In the genomic region with DNA sequence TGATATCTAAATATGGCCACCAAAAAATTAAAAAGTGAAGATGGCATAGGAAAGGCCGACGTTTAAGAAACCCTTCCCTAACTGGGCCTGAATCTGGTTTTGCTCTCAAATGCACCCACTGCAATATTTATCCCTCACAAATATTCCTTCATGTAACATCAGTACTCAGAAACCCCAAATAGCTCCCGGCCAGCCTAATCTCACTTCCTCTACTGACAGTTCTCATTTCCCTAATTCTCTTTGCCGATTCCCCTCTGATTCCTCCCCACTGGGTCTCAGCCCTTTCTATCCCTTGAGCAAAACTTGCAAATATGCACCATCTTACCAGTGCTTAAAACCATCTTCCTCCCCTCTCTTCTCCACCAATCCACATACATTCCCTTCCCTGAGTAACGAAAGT, we compare ENCODE assay signal across 18 cellular contexts. TPM values are rescaled to one million over a fixed set of nuclear protein-coding genes. Genes with fewer than 3 reads are reported as not detected.
DNase-seq lines count a peak whose midpoint lies in the region; ATAC-seq and TF ChIP-seq lines count a peak whose summit lies in the region.
"Had no signal": no experiment of that assay in that cellular context is flagged by ENCODE, and none has a peak within 500 bp of the region (broad histone marks: within the 10 kb centered on the region; RNA-seq: fewer than 3 reads in every experiment).

No MANE protein-coding gene starts in this region.

- DNase-seq in left ventricle myocardium superior, result no peak
- no peak for DNase-seq in Right ventricle myocardium superior
- DNase-seq in SIG-M5 (lab: John Stamatoyannopoulos, UW), result peak; percentile 62
- DNase-seq in UCSD-AML1 (lab: John Stamatoyannopoulos, UW; ENCODE audit: unreplicated experiment), result no peak
- no peak for DNase-seq in HFFc6
- DNase-seq in activated T-helper 2 cell treated with anti-CD3 and anti-CD28 coated beads, Interferon-gamma antibody, Interleukin-2, Interleukin-4, amounts not matched to agents 10 μg/mL and 5 μg/mL and 100 μg/mL, durations not matched to agents 14 hours and 24 hours and 36 hours (ENCODE audit: low spot score), result no peak
- DNase-seq in NCI-H2227 treated with DMSO at 0.1 percent for 48 hours (lab: John Stamatoyannopoulos, UW), result no peak
- DNase-seq: 8988T; activated CD4-positive, alpha-beta T cell treated with anti-CD3 and anti-CD28 coated beads, Interleukin-2, amount 50 U/mL, for 48 hours; activated T-cell treated with anti-CD3 and anti-CD28 coated beads, Interleukin-2, amount 50 U/mL, for 72 hours; naive thymus-derived CD8-positive, alpha-beta T cell; NCI-H774; SHP77 treated with DMSO at 0.1 percent for 48 hours had no signal

- TF ChIP-seq CTCF in HFFc6 (IDR thresholded peaks at IDR 0.05), result no peak

- no peaks in the 10 kb centered on the region for H3K4me1 Mint-ChIP-seq in HFFc6 (ENCODE audit: low read depth)
- H3K4me1 Mint-ChIP-seq in activated T-helper 2 cell treated with anti-CD3 and anti-CD28 coated beads, Interferon-gamma antibody, Interleukin-2, Interleukin-4, amounts not matched to agents 10 μg/mL and 5 μg/mL and 100 μg/mL, durations not matched to agents 14 hours and 24 hours and 36 hours (ENCODE audit: low read depth), result no peaks in the 10 kb centered on the region

- ATAC-seq in left ventricle myocardium superior (peak; percentile 28), Right ventricle myocardium superior (ENCODE audit: poor library complexity) (no peak), HG03342 (IDR thresholded peaks at IDR 0.05; ENCODE audit: unreplicated experiment) (peak; percentile 81)
- ATAC-seq: activated T-cell treated with anti-CD3 and anti-CD28 coated beads, Interleukin-2, amount 50 U/mL, for 72 hours; HCT116; naive thymus-derived CD8-positive, alpha-beta T cell had no signal

- H3K27me3 Mint-ChIP-seq in HFFc6 (ENCODE audit: insufficient read depth), result peaks cover 4% of the 10 kb centered on the region
- H3K27me3 Mint-ChIP-seq in activated T-helper 2 cell treated with anti-CD3 and anti-CD28 coated beads, Interferon-gamma antibody, Interleukin-2, Interleukin-4, amounts not matched to agents 10 μg/mL and 5 μg/mL and 100 μg/mL, durations not matched to agents 14 hours and 24 hours and 36 hours (ENCODE audit: low read depth), result peaks cover 6% of the 10 kb centered on the region

- no peak overlapping the region for H3K27ac Mint-ChIP-seq in HFFc6
- H3K27ac Mint-ChIP-seq in activated T-helper 2 cell treated with anti-CD3 and anti-CD28 coated beads, Interferon-gamma antibody, Interleukin-2, Interleukin-4, amounts not matched to agents 10 μg/mL and 5 μg/mL and 100 μg/mL, durations not matched to agents 14 hours and 24 hours and 36 hours, result no peak overlapping the region
- H3K27ac Mint-ChIP-seq: activated T-cell treated with anti-CD3 and anti-CD28 coated beads, Interleukin-2, amount 50 U/mL, for 72 hours; naive thymus-derived CD8-positive, alpha-beta T cell had no signal

- H3K4me3 Mint-ChIP-seq in HFFc6, result no peak overlapping the region
- no peak overlapping the region for H3K4me3 Mint-ChIP-seq in activated T-helper 2 cell treated with anti-CD3 and anti-CD28 coated beads, Interferon-gamma antibody, Interleukin-2, Interleukin-4, amounts not matched to agents 10 μg/mL and 5 μg/mL and 100 μg/mL, durations not matched to agents 14 hours and 24 hours and 36 hours (ENCODE audit: low read depth)
- H3K4me3 Mint-ChIP-seq: activated T-cell treated with anti-CD3 and anti-CD28 coated beads, Interleukin-2, amount 50 U/mL, for 72 hours had no signal

- no peaks in the 10 kb centered on the region for H3K36me3 Mint-ChIP-seq in HFFc6 (ENCODE audit: low read depth)
- H3K36me3 Mint-ChIP-seq in activated T-helper 2 cell treated with anti-CD3 and anti-CD28 coated beads, Interferon-gamma antibody, Interleukin-2, Interleukin-4, amounts not matched to agents 10 μg/mL and 5 μg/mL and 100 μg/mL, durations not matched to agents 14 hours and 24 hours and 36 hours (ENCODE audit: low read depth), result no peaks in the 10 kb centered on the region
- H3K36me3 Mint-ChIP-seq: naive thymus-derived CD8-positive, alpha-beta T cell had no signal

- intact Hi-C loops in left ventricle myocardium superior (cut with micrococcal nuclease) (no loop called here), Right ventricle myocardium superior (cut with DNase I) (no loop called here)
- intact Hi-C loops in activated T-helper 2 cell treated with anti-CD3 and anti-CD28 coated beads, Interferon-gamma antibody, Interleukin-2, Interleukin-4, amounts not matched to agents 10 μg/mL and 5 μg/mL and 100 μg/mL, durations not matched to agents 14 hours and 24 hours and 36 hours (cut with micrococcal nuclease), result no loop called here

- H3K9me3 Mint-ChIP-seq in HFFc6, result peaks cover 6% of the 10 kb centered on the region; the same call in 1 of the 2 replicates
- no peaks in the 10 kb centered on the region for H3K9me3 Mint-ChIP-seq in activated T-helper 2 cell treated with anti-CD3 and anti-CD28 coated beads, Interferon-gamma antibody, Interleukin-2, Interleukin-4, amounts not matched to agents 10 μg/mL and 5 μg/mL and 100 μg/mL, durations not matched to agents 14 hours and 24 hours and 36 hours

RNA-seq across cellular contexts. Expression of a gene that starts 23.2 kb away (rescaled TPM):
- total RNA-seq in left ventricle myocardium superior, result not detected
- not detected for total RNA-seq in Right ventricle myocardium superior
- total RNA-seq in HFFc6 (2021; fragmentation: NEBNext Ultra II Directional; extraction: Animal tissue kit (Norgen Biotek cat#: 25700)), result not detected
- total RNA-seq in activated T-helper 2 cell treated with anti-CD3 and anti-CD28 coated beads, Interferon-gamma antibody, Interleukin-2, Interleukin-4, amounts not matched to agents 10 μg/mL and 5 μg/mL and 100 μg/mL, durations not matched to agents 14 hours and 24 hours and 36 hours, result not detected in 2 replicates
- total RNA-seq: cardiac septum; HT1080; left lobe of liver; naive thymus-derived CD8-positive, alpha-beta T cell had no signal
